8 cellular contexts compared by ENCODE assay signal in the genomic region with DNA sequence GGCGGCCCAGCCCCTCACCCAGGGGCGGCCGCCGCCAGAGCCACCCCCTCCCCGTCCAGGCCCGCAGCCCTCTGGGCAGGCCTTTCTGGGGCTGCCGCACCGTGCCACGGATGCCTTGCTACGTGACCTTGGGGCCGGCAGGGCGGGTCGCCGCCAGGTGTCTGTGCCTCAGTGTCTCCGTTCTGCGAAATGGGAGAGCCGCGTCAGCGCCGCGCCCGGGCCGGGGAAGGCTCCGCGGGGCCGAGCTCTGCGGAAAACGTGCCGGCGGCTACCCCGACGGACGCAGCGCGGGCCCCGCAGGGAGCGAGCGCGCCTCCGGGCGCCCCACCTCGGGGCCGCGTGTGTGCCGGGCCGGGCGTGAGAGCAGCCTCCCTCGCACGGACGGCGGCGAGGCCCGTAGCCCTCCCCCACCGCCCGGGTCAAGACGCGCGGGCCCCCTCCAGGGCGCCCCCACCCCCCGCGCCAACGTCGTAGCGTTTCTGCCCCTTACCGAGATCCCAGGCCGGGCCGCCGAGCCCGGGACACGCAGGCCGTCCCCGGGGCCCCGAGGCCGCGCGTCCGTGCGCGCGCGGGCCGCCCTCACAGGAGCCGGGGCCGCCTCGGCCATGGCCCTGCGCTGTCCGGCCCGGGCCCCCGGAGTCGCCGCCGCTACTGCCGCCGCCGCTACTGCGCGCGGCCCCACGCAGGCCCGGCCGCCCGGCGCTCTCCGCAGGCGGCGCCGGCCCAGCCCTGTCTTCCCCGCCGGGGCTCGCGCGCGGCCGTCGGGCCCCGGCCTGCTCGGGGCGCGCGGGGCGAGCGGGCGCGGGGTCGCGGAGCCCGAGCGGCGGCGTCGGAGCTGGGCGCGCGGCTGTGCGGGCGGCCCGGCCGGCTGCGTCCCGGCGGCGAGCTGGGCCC. TPM values are rescaled to one million over a fixed set of nuclear protein-coding genes. Genes with fewer than 3 reads are reported as not detected.
DNase-seq lines count a peak whose midpoint lies in the region; ATAC-seq and TF ChIP-seq lines count a peak whose summit lies in the region.

No MANE protein-coding gene starts in this region.

- no peak overlapping the region for H3K27ac Mint-ChIP-seq in natural killer cell treated with Interleukin-12 subunit alpha and Interleukin-12 subunit beta and Interleukin-15 and Interleukin-18, amount 100 ng/mL, for 72 hours

- no peaks in the 10 kb centered on the region for H3K36me3 Mint-ChIP-seq in natural killer cell treated with Interleukin-12 subunit alpha and Interleukin-12 subunit beta and Interleukin-15 and Interleukin-18, amount 100 ng/mL, for 72 hours

- H3K9me3 ChIP-seq in SK-N-MC (ENCODE audit: low read depth, low read length), result no peaks in the 10 kb centered on the region

- H3K27ac ChIP-seq in SK-N-MC, result no peak overlapping the region

- H3K9ac ChIP-seq in SK-N-MC (ENCODE audit: insufficient read length), result peak overlapping the region; percentile 66

- H3K4me3 Mint-ChIP-seq in natural killer cell treated with Interleukin-12 subunit alpha and Interleukin-12 subunit beta and Interleukin-15 and Interleukin-18, amount 100 ng/mL, for 72 hours, result no peak overlapping the region

- H3K27me3 Mint-ChIP-seq in natural killer cell treated with Interleukin-12 subunit alpha and Interleukin-12 subunit beta and Interleukin-15 and Interleukin-18, amount 100 ng/mL, for 72 hours, result peaks cover 12 to 14% of the 10 kb centered on the region in 2 donors

- H3K4me3 ChIP-seq in SK-N-MC (peak overlapping the region; percentile 75), epithelial cell of proximal tubule (ENCODE audit: low read depth, low read length) (peak overlapping the region; percentile 84)

- TF ChIP-seq CTCF in epithelial cell of proximal tubule (conservative IDR thresholded peaks at IDR 0.05; ENCODE audit: low read depth, low read length), result no peak

- peak; percentile 35 for DNase-seq in AG08395 (ENCODE audit: low spot score)
- no peak for DNase-seq in SK-N-MC (ENCODE audit: low read depth, low spot score)
- DNase-seq in epithelial cell of proximal tubule (ENCODE audit: low read depth), result no peak
- no peak for DNase-seq in natural killer cell treated with Interleukin-12 subunit alpha and Interleukin-12 subunit beta and Interleukin-15 and Interleukin-18, amount 100 ng/mL, for 72 hours (ENCODE audit: low spot score)
- no peak for DNase-seq in SIG-M5 (lab: John Stamatoyannopoulos, UW)
- no peak for DNase-seq in cortex of kidney (lab: John Stamatoyannopoulos, UW)

- H3K9me3 Mint-ChIP-seq in natural killer cell treated with Interleukin-12 subunit alpha and Interleukin-12 subunit beta and Interleukin-15 and Interleukin-18, amount 100 ng/mL, for 72 hours, result no peaks in the 10 kb centered on the region

- H3K4me1 Mint-ChIP-seq in natural killer cell treated with Interleukin-12 subunit alpha and Interleukin-12 subunit beta and Interleukin-15 and Interleukin-18, amount 100 ng/mL, for 72 hours (ENCODE audit: low read depth in 2 of 2), result peaks cover 12 to 15% of the 10 kb centered on the region in 2 donors

- peaks cover 10% of the 10 kb centered on the region; the same call in 1 of the 2 replicates for H3K36me3 ChIP-seq in SK-N-MC (ENCODE audit: insufficient read depth, low read length)

- ATAC-seq in GM18519 (IDR thresholded peaks at IDR 0.05; ENCODE audit: low FRiP score, unreplicated experiment) (peak; percentile 32), HG02943 (IDR thresholded peaks at IDR 0.05; ENCODE audit: low read depth, unreplicated experiment) (peak; percentile 30)
- ATAC-seq in natural killer cell treated with Interleukin-12 subunit alpha and Interleukin-12 subunit beta and Interleukin-15 and Interleukin-18, amount 100 ng/mL, for 72 hours, result peak; percentile 67 to 78

RNA-seq across cellular contexts. Expression of a gene that starts 1.1 kb away (rescaled TPM):
- 9.1 and 11.3 TPM in 2 replicates for total RNA-seq in epithelial cell of proximal tubule
- 10 to 100 TPM; 12.8 to 15.6 TPM for total RNA-seq in natural killer cell treated with Interleukin-12 subunit alpha and Interleukin-12 subunit beta and Interleukin-15 and Interleukin-18, amount 100 ng/mL, for 72 hours

RNA-seq across cellular contexts. Expression of a gene that starts 37.8 kb away (rescaled TPM):
- total RNA-seq in epithelial cell of proximal tubule, result 18.5 and 22.1 TPM in 2 replicates
- total RNA-seq in natural killer cell treated with Interleukin-12 subunit alpha and Interleukin-12 subunit beta and Interleukin-15 and Interleukin-18, amount 100 ng/mL, for 72 hours, result 10 to 100 TPM; 27.2 to 39.2 TPM
